ENCODE assay signal across 15 cellular contexts in genomic region chr10:1009947-1010346, GRCh38. TPM values are rescaled to one million over a fixed set of nuclear protein-coding genes. Genes with fewer than 3 reads are reported as not detected.
DNase-seq lines count a peak whose midpoint lies in the region; ATAC-seq, FAIRE-seq and TF ChIP-seq lines count a peak whose summit lies in the region.
"Not testable (repeated sequence)": the region's sequence is repeated elsewhere in the genome, so short reads cannot be mapped to it uniquely, and the experiment has no call there.
"Had no signal": no experiment of that assay in that cellular context is flagged by ENCODE, and none has a peak within 500 bp of the region (broad histone marks: within the 10 kb centered on the region; RNA-seq: fewer than 3 reads in every experiment).

No MANE protein-coding gene starts in this region.

- H3K27ac ChIP-seq in HepG2 (ENCODE audit: extremely low read length, insufficient read depth, low read length), result not testable (repeated sequence)

- not testable (repeated sequence) for H4K20me1 ChIP-seq in HepG2 (ENCODE audit: insufficient read depth, low read length)

- intact Hi-C loops in HepG2 (cut with micrococcal nuclease; ENCODE audit: unreplicated experiment), result not testable (repeated sequence)

- not testable (repeated sequence) for H3K27me3 Mint-ChIP-seq in T-helper 2 cell treated with Interferon-gamma antibody and Interleukin-4, amounts not matched to agents 5 μg/mL and 100 μg/mL, for 36 hours (ENCODE audit: low read depth); activated T-cell treated with anti-CD3 and anti-CD28 coated beads, Interleukin-2, amount 50 U/mL, for 72 hours (ENCODE audit: low read depth); activated naive CD8-positive, alpha-beta T cell treated with anti-CD3 and anti-CD28 coated beads, Interleukin-2, amount 50 U/mL, for 24 hours; stimulated activated naive CD8-positive, alpha-beta T cell treated with anti-CD3 and anti-CD28 coated beads, Interleukin-15, Interleukin-2, amounts not matched to agents 100 ng/mL and 50 ng/mL, for 24 hours

- H3K4me2 ChIP-seq in HepG2 (ENCODE audit: low read depth, low read length), result not testable (repeated sequence)

- not testable (repeated sequence) for TF ChIP-seq POLR2A in GM12891 (IDR thresholded peaks at IDR 0.05; ENCODE audit: low read depth, low read length); HepG2 (IDR thresholded peaks at IDR 0.05; ENCODE audit: insufficient read depth in 1 of 2, low read depth in 2 of 2, low read length in 2 of 2)

- H3K9me3 Mint-ChIP-seq in T-helper 2 cell treated with Interferon-gamma antibody and Interleukin-4, amounts not matched to agents 5 μg/mL and 100 μg/mL, for 36 hours; activated T-cell treated with anti-CD3 and anti-CD28 coated beads, Interleukin-2, amount 50 U/mL, for 72 hours; activated naive CD8-positive, alpha-beta T cell treated with anti-CD3 and anti-CD28 coated beads, Interleukin-2, amount 50 U/mL, for 24 hours; stimulated activated naive CD8-positive, alpha-beta T cell treated with anti-CD3 and anti-CD28 coated beads, Interleukin-15, Interleukin-2, amounts not matched to agents 100 ng/mL and 50 ng/mL, for 24 hours: not testable (repeated sequence)

- WGBS in HepG2 (ENCODE audit: low lambda C conversion rate), result 96% methylated on average over 8 of the region's 8 CpGs

- H3K4me3 Mint-ChIP-seq in T-helper 2 cell treated with Interferon-gamma antibody and Interleukin-4, amounts not matched to agents 5 μg/mL and 100 μg/mL, for 36 hours; activated T-cell treated with anti-CD3 and anti-CD28 coated beads, Interleukin-2, amount 50 U/mL, for 72 hours; activated naive CD8-positive, alpha-beta T cell treated with anti-CD3 and anti-CD28 coated beads, Interleukin-2, amount 50 U/mL, for 24 hours; stimulated activated naive CD8-positive, alpha-beta T cell treated with anti-CD3 and anti-CD28 coated beads, Interleukin-15, Interleukin-2, amounts not matched to agents 100 ng/mL and 50 ng/mL, for 24 hours: not testable (repeated sequence)

- H3K36me3 Mint-ChIP-seq in T-helper 2 cell treated with Interferon-gamma antibody and Interleukin-4, amounts not matched to agents 5 μg/mL and 100 μg/mL, for 36 hours (ENCODE audit: low read depth), result peaks cover 71% of the 10 kb centered on the region
- H3K36me3 Mint-ChIP-seq in activated T-cell treated with anti-CD3 and anti-CD28 coated beads, Interleukin-2, amount 50 U/mL, for 72 hours (ENCODE audit: insufficient read depth in 2 of 2), result peaks cover 22 to 61% of the 10 kb centered on the region in 2 donors
- H3K36me3 Mint-ChIP-seq in activated naive CD8-positive, alpha-beta T cell treated with anti-CD3 and anti-CD28 coated beads, Interleukin-2, amount 50 U/mL, for 24 hours (ENCODE audit: low read depth), result peaks cover 77% of the 10 kb centered on the region
- peaks cover 85% of the 10 kb centered on the region for H3K36me3 Mint-ChIP-seq in stimulated activated naive CD8-positive, alpha-beta T cell treated with anti-CD3 and anti-CD28 coated beads, Interleukin-15, Interleukin-2, amounts not matched to agents 100 ng/mL and 50 ng/mL, for 24 hours (ENCODE audit: low read depth)

- TF ChIP-seq RAD21 in HepG2 (CRISPR knock-in tag; IDR thresholded peaks at IDR 0.05), result not testable (repeated sequence)

- not testable (repeated sequence) for TF ChIP-seq CTCF in HepG2 (CRISPR knock-in tag; IDR thresholded peaks at IDR 0.05)

- not testable (repeated sequence) for BruUV-seq in HepG2 (replicated peaks; lab: Mats Ljungman, UMichigan)

- not testable (repeated sequence) for TF ChIP-seq EP300 in HepG2 (IDR thresholded peaks at IDR 0.05; ENCODE audit: low read depth in 2 of 2, low read length in 2 of 2); HepG2 (CRISPR knock-in tag; IDR thresholded peaks at IDR 0.05; ENCODE audit: borderline replicate concordance)

- not testable (repeated sequence) for H3K79me2 ChIP-seq in HepG2 (ENCODE audit: insufficient read depth, low read length)

- not testable (repeated sequence) for H2AFZ ChIP-seq in HepG2 (ENCODE audit: low read length)

- not testable (repeated sequence) for H3K9me3 ChIP-seq in HepG2 (ENCODE audit: low read length)

- H3K4me3 ChIP-seq in HepG2 (replicated peaks in 1 of 3; ENCODE audit: insufficient read depth in 1 of 3, low read depth in 2 of 3, low read length in 3 of 3), result not testable (repeated sequence)

- POLR2A ChIA-PET in HepG2 (lab: Yijun Ruan, JAX), result not testable (repeated sequence)

- in situ Hi-C loops in HepG2 (cut with HindIII; ENCODE audit: extremely low pct_ligation_motif_present, low pct_unique_long_range_greater_than_20kb), result not testable (repeated sequence)

- H3K9ac ChIP-seq in HepG2 (ENCODE audit: insufficient read depth, low read depth, low read length), result not testable (repeated sequence)

- H3K27me3 ChIP-seq in HepG2 (ENCODE audit: control insufficient read depth in 1 of 2, insufficient read depth in 2 of 2, low read length in 2 of 2), result not testable (repeated sequence)

- peak; percentile 80 to 82 for ATAC-seq in activated T-cell treated with anti-CD3 and anti-CD28 coated beads, Interleukin-2, amount 50 U/mL, for 72 hours (replicated peaks in 1 of 2)
- ATAC-seq in activated naive CD8-positive, alpha-beta T cell treated with anti-CD3 and anti-CD28 coated beads, Interleukin-2, amount 50 U/mL, for 24 hours, result peak; percentile 42
- not testable (repeated sequence) for ATAC-seq in HepG2

- FAIRE-seq in GM12891 (lab: Jason Lieb, UNC); HepG2 (lab: Jason Lieb, UNC): not testable (repeated sequence)

- H3K4me1 Mint-ChIP-seq in T-helper 2 cell treated with Interferon-gamma antibody and Interleukin-4, amounts not matched to agents 5 μg/mL and 100 μg/mL, for 36 hours (ENCODE audit: low read depth), result not testable (repeated sequence)
- peaks cover 22% of the 10 kb centered on the region for H3K4me1 Mint-ChIP-seq in activated T-cell treated with anti-CD3 and anti-CD28 coated beads, Interleukin-2, amount 50 U/mL, for 72 hours (ENCODE audit: low read depth)
- H3K4me1 Mint-ChIP-seq in activated naive CD8-positive, alpha-beta T cell treated with anti-CD3 and anti-CD28 coated beads, Interleukin-2, amount 50 U/mL, for 24 hours, result peaks cover 13% of the 10 kb centered on the region
- peaks cover 16% of the 10 kb centered on the region for H3K4me1 Mint-ChIP-seq in stimulated activated naive CD8-positive, alpha-beta T cell treated with anti-CD3 and anti-CD28 coated beads, Interleukin-15, Interleukin-2, amounts not matched to agents 100 ng/mL and 50 ng/mL, for 24 hours (ENCODE audit: low read depth)

- CTCF ChIA-PET in HepG2 (lab: Yijun Ruan, JAX; ENCODE audit: low intra/inter-chr PET ratio, low total read pairs), result not testable (repeated sequence)

- H3K27ac Mint-ChIP-seq in T-helper 2 cell treated with Interferon-gamma antibody and Interleukin-4, amounts not matched to agents 5 μg/mL and 100 μg/mL, for 36 hours, result peak overlapping the region; percentile 60
- peak overlapping the region; percentile 81 for H3K27ac Mint-ChIP-seq in activated T-cell treated with anti-CD3 and anti-CD28 coated beads, Interleukin-2, amount 50 U/mL, for 72 hours
- H3K27ac Mint-ChIP-seq in activated naive CD8-positive, alpha-beta T cell treated with anti-CD3 and anti-CD28 coated beads, Interleukin-2, amount 50 U/mL, for 24 hours, result peak overlapping the region; percentile 74
- H3K27ac Mint-ChIP-seq in stimulated activated naive CD8-positive, alpha-beta T cell treated with anti-CD3 and anti-CD28 coated beads, Interleukin-15, Interleukin-2, amounts not matched to agents 100 ng/mL and 50 ng/mL, for 24 hours, result peak overlapping the region; percentile 75

- not testable (repeated sequence) for H3K4me1 ChIP-seq in HepG2 (ENCODE audit: insufficient read depth, low read length)

- peaks cover 36 to 90% of the 10 kb centered on the region in 2 experiments for H3K36me3 ChIP-seq in HepG2 (replicated peaks in 1 of 2; ENCODE audit: control insufficient read depth in 1 of 2, insufficient read depth in 2 of 2, low read length in 2 of 2)

- DNase-seq in GM12891 (ENCODE audit: insufficient read length, low spot score); activated T-cell treated with anti-CD3 and anti-CD28 coated beads, Interleukin-2, amount 50 U/mL, for 72 hours; activated naive CD8-positive, alpha-beta T cell treated with anti-CD3 and anti-CD28 coated beads, Interleukin-2, amount 50 U/mL, for 24 hours; HepG2 (ENCODE audit: low spot score): not testable (repeated sequence)
- DNase-seq in T-helper 2 cell treated with Interferon-gamma antibody and Interleukin-4, amounts not matched to agents 5 μg/mL and 100 μg/mL, for 36 hours (ENCODE audit: low spot score), result peak; percentile 27

RNA-seq across cellular contexts. Expression of gene IDI2, which starts 15.7 kb away (rescaled TPM):
- not detected for polyA plus RNA-seq in GM12891 (2012; ENCODE audit: low read depth, missing spikeins)
- not detected for total RNA-seq in activated T-cell treated with anti-CD3 and anti-CD28 coated beads, Interleukin-2, amount 50 U/mL, for 72 hours
- total RNA-seq in HepG2 (2016; rRNA removed; fragmentation: Illumina TruSeq; extraction: Trizol), result not detected in 2 replicates
- not detected in 2 replicates for total RNA-seq in HepG2 (2016; cell fraction: cytosol; rRNA removed; fragmentation: Illumina TruSeq; extraction: Trizol; ENCODE audit: low read depth)
- not detected in 2 replicates for total RNA-seq in HepG2 (2016; cell fraction: insoluble cytoplasmic fraction; rRNA removed; fragmentation: Illumina TruSeq; extraction: Trizol)
- total RNA-seq in HepG2 (2016; cell fraction: membrane; rRNA removed; fragmentation: Illumina TruSeq; extraction: Trizol), result not detected in 2 replicates
- not detected in 2 replicates for total RNA-seq in HepG2 (2016; cell fraction: nucleus; rRNA removed; fragmentation: Illumina TruSeq; extraction: Trizol)
- polyA plus RNA-seq in HepG2 (2011; rRNA removed), result not detected in 2 replicates
- not detected in 2 replicates for polyA plus RNA-seq in HepG2 (2011; cell fraction: cytosol; rRNA removed)
- not detected in 2 replicates for polyA plus RNA-seq in HepG2 (2011; cell fraction: nucleus; rRNA removed)
- not detected in 2 replicates for polyA plus RNA-seq in HepG2 (2012)
- not detected in 2 replicates for polyA plus RNA-seq in HepG2 (2016; cell fraction: cytosol; fragmentation: Illumina TruSeq; extraction: Trizol; ENCODE audit: low read depth)
- polyA plus RNA-seq in HepG2 (2016; cell fraction: insoluble cytoplasmic fraction; fragmentation: Illumina TruSeq; extraction: Trizol; ENCODE audit: low read depth), result not detected in 2 replicates
- polyA plus RNA-seq in HepG2 (2016; cell fraction: membrane; fragmentation: Illumina TruSeq; extraction: Trizol; ENCODE audit: low read depth), result not detected in 2 replicates
- not detected in 2 replicates for polyA plus RNA-seq in HepG2 (2016; cell fraction: nucleus; fragmentation: Illumina TruSeq; extraction: Trizol; ENCODE audit: insufficient read depth, low read depth)
- not detected in 2 replicates for polyA minus RNA-seq in HepG2 (2011; rRNA and poly(A)+ RNA removed; ENCODE audit: low replicate concordance)
- polyA minus RNA-seq in HepG2 (2011; cell fraction: cytosol; rRNA and poly(A)+ RNA removed), result not detected in 2 replicates
- polyA minus RNA-seq in HepG2 (2011; cell fraction: nucleus; rRNA and poly(A)+ RNA removed), result not detected in 2 replicates
- total RNA-seq: A172, GM23248, H7, HFFc6, HT1080, LHCN-M2, MCF 10A, OCI-LY7 had no signal
- polyA plus RNA-seq: BJ, GM23248 had no signal

RNA-seq across cellular contexts. Expression of gene GTPBP4, which starts 21.7 kb away (rescaled TPM):
- 42.0 TPM for polyA plus RNA-seq in GM12891 (2012; ENCODE audit: low read depth, missing spikeins)
- total RNA-seq in activated T-cell treated with anti-CD3 and anti-CD28 coated beads, Interleukin-2, amount 50 U/mL, for 72 hours, result 10 to 100 TPM; 76.9 to 78.1 TPM
- total RNA-seq in HepG2 (2016; rRNA removed; fragmentation: Illumina TruSeq; extraction: Trizol), result 85.5 and 101 TPM in 2 replicates
- total RNA-seq in HepG2 (2016; cell fraction: cytosol; rRNA removed; fragmentation: Illumina TruSeq; extraction: Trizol; ENCODE audit: low read depth), result 9.2 and 10.8 TPM in 2 replicates
- total RNA-seq in HepG2 (2016; cell fraction: insoluble cytoplasmic fraction; rRNA removed; fragmentation: Illumina TruSeq; extraction: Trizol), result 73.1 and 98.3 TPM in 2 replicates
- total RNA-seq in HepG2 (2016; cell fraction: membrane; rRNA removed; fragmentation: Illumina TruSeq; extraction: Trizol), result 17.2 and 23.2 TPM in 2 replicates
- total RNA-seq in HepG2 (2016; cell fraction: nucleus; rRNA removed; fragmentation: Illumina TruSeq; extraction: Trizol), result 61.0 and 70.2 TPM in 2 replicates
- polyA plus RNA-seq in HepG2 (2011; rRNA removed), result 20.1 and 24.1 TPM in 2 replicates
- polyA plus RNA-seq in HepG2 (2011; cell fraction: cytosol; rRNA removed), result 9.2 and 11.6 TPM in 2 replicates
- polyA plus RNA-seq in HepG2 (2011; cell fraction: nucleus; rRNA removed), result 31.1 and 31.6 TPM in 2 replicates
- polyA plus RNA-seq in HepG2 (2012), result 37.7 and 40.3 TPM in 2 replicates
- polyA plus RNA-seq in HepG2 (2016; cell fraction: cytosol; fragmentation: Illumina TruSeq; extraction: Trizol; ENCODE audit: low read depth), result 3.6 and 4.3 TPM in 2 replicates
- 116 and 119 TPM in 2 replicates for polyA plus RNA-seq in HepG2 (2016; cell fraction: insoluble cytoplasmic fraction; fragmentation: Illumina TruSeq; extraction: Trizol; ENCODE audit: low read depth)
- 8.8 and 12.3 TPM in 2 replicates for polyA plus RNA-seq in HepG2 (2016; cell fraction: membrane; fragmentation: Illumina TruSeq; extraction: Trizol; ENCODE audit: low read depth)
- 109 and 116 TPM in 2 replicates for polyA plus RNA-seq in HepG2 (2016; cell fraction: nucleus; fragmentation: Illumina TruSeq; extraction: Trizol; ENCODE audit: insufficient read depth, low read depth)
- 35.4 and 59.3 TPM in 2 replicates for polyA minus RNA-seq in HepG2 (2011; rRNA and poly(A)+ RNA removed; ENCODE audit: low replicate concordance)
- polyA minus RNA-seq in HepG2 (2011; cell fraction: cytosol; rRNA and poly(A)+ RNA removed), result 14.2 and 15.8 TPM in 2 replicates
- 62.8 and 65.3 TPM in 2 replicates for polyA minus RNA-seq in HepG2 (2011; cell fraction: nucleus; rRNA and poly(A)+ RNA removed)

RNA-seq across cellular contexts. Expression of gene IDI1, which starts 39.0 kb away (rescaled TPM):
- 76.3 TPM for polyA plus RNA-seq in GM12891 (2012; ENCODE audit: low read depth, missing spikeins)
- total RNA-seq in activated T-cell treated with anti-CD3 and anti-CD28 coated beads, Interleukin-2, amount 50 U/mL, for 72 hours, result 10 to 100 TPM; 37.4 to 46.7 TPM
- total RNA-seq in HepG2 (2016; rRNA removed; fragmentation: Illumina TruSeq; extraction: Trizol), result 145 and 247 TPM in 2 replicates
- 30.6 and 36.4 TPM in 2 replicates for total RNA-seq in HepG2 (2016; cell fraction: cytosol; rRNA removed; fragmentation: Illumina TruSeq; extraction: Trizol; ENCODE audit: low read depth)
- total RNA-seq in HepG2 (2016; cell fraction: insoluble cytoplasmic fraction; rRNA removed; fragmentation: Illumina TruSeq; extraction: Trizol), result 151 and 249 TPM in 2 replicates
- 51.4 and 56.7 TPM in 2 replicates for total RNA-seq in HepG2 (2016; cell fraction: membrane; rRNA removed; fragmentation: Illumina TruSeq; extraction: Trizol)
- 95.7 and 98.8 TPM in 2 replicates for total RNA-seq in HepG2 (2016; cell fraction: nucleus; rRNA removed; fragmentation: Illumina TruSeq; extraction: Trizol)
- polyA plus RNA-seq in HepG2 (2011; rRNA removed), result 44.4 and 56.6 TPM in 2 replicates
- 17.6 and 37.3 TPM in 2 replicates for polyA plus RNA-seq in HepG2 (2011; cell fraction: cytosol; rRNA removed)
- polyA plus RNA-seq in HepG2 (2011; cell fraction: nucleus; rRNA removed), result 43.0 and 68.2 TPM in 2 replicates
- polyA plus RNA-seq in HepG2 (2012), result 95.0 and 101 TPM in 2 replicates
- polyA plus RNA-seq in HepG2 (2016; cell fraction: cytosol; fragmentation: Illumina TruSeq; extraction: Trizol; ENCODE audit: low read depth), result 11.6 and 13.1 TPM in 2 replicates
- 253 and 286 TPM in 2 replicates for polyA plus RNA-seq in HepG2 (2016; cell fraction: insoluble cytoplasmic fraction; fragmentation: Illumina TruSeq; extraction: Trizol; ENCODE audit: low read depth)
- 34.8 and 35.9 TPM in 2 replicates for polyA plus RNA-seq in HepG2 (2016; cell fraction: membrane; fragmentation: Illumina TruSeq; extraction: Trizol; ENCODE audit: low read depth)
- polyA plus RNA-seq in HepG2 (2016; cell fraction: nucleus; fragmentation: Illumina TruSeq; extraction: Trizol; ENCODE audit: insufficient read depth, low read depth), result 142 and 155 TPM in 2 replicates
- polyA minus RNA-seq in HepG2 (2011; rRNA and poly(A)+ RNA removed; ENCODE audit: low replicate concordance), result 13.6 and 22.4 TPM in 2 replicates
- polyA minus RNA-seq in HepG2 (2011; cell fraction: cytosol; rRNA and poly(A)+ RNA removed), result 13.5 and 22.8 TPM in 2 replicates
- polyA minus RNA-seq in HepG2 (2011; cell fraction: nucleus; rRNA and poly(A)+ RNA removed), result 43.5 and 60.7 TPM in 2 replicates

RNA-seq across cellular contexts. Expression of gene WDR37, which starts 46.2 kb away (rescaled TPM):
- 4.0 TPM for polyA plus RNA-seq in GM12891 (2012; ENCODE audit: low read depth, missing spikeins)
- total RNA-seq in activated T-cell treated with anti-CD3 and anti-CD28 coated beads, Interleukin-2, amount 50 U/mL, for 72 hours, result 10 to 100 TPM; 18.1 to 18.7 TPM
- 5.4 and 5.9 TPM in 2 replicates for total RNA-seq in HepG2 (2016; rRNA removed; fragmentation: Illumina TruSeq; extraction: Trizol)
- total RNA-seq in HepG2 (2016; cell fraction: cytosol; rRNA removed; fragmentation: Illumina TruSeq; extraction: Trizol; ENCODE audit: low read depth), result 14.4 and 16.4 TPM in 2 replicates
- total RNA-seq in HepG2 (2016; cell fraction: insoluble cytoplasmic fraction; rRNA removed; fragmentation: Illumina TruSeq; extraction: Trizol), result 4.7 and 6.1 TPM in 2 replicates
- 8.1 and 8.5 TPM in 2 replicates for total RNA-seq in HepG2 (2016; cell fraction: membrane; rRNA removed; fragmentation: Illumina TruSeq; extraction: Trizol)
- total RNA-seq in HepG2 (2016; cell fraction: nucleus; rRNA removed; fragmentation: Illumina TruSeq; extraction: Trizol), result 7.7 and 7.8 TPM in 2 replicates
- 7.5 and 8.6 TPM in 2 replicates for polyA plus RNA-seq in HepG2 (2011; rRNA removed)
- 5.3 TPM in 2 replicates for polyA plus RNA-seq in HepG2 (2011; cell fraction: cytosol; rRNA removed)
- 19.8 and 22.5 TPM in 2 replicates for polyA plus RNA-seq in HepG2 (2011; cell fraction: nucleus; rRNA removed)
- polyA plus RNA-seq in HepG2 (2012), result 6.1 and 6.9 TPM in 2 replicates
- polyA plus RNA-seq in HepG2 (2016; cell fraction: cytosol; fragmentation: Illumina TruSeq; extraction: Trizol; ENCODE audit: low read depth), result 0.37 and 0.41 TPM in 2 replicates
- 4.6 and 5.8 TPM in 2 replicates for polyA plus RNA-seq in HepG2 (2016; cell fraction: insoluble cytoplasmic fraction; fragmentation: Illumina TruSeq; extraction: Trizol; ENCODE audit: low read depth)
- polyA plus RNA-seq in HepG2 (2016; cell fraction: membrane; fragmentation: Illumina TruSeq; extraction: Trizol; ENCODE audit: low read depth), result 1.1 and 1.2 TPM in 2 replicates
- 16.0 TPM in 2 replicates for polyA plus RNA-seq in HepG2 (2016; cell fraction: nucleus; fragmentation: Illumina TruSeq; extraction: Trizol; ENCODE audit: insufficient read depth, low read depth)
- polyA minus RNA-seq in HepG2 (2011; rRNA and poly(A)+ RNA removed; ENCODE audit: low replicate concordance), result 39.9 and 41.7 TPM in 2 replicates
- 7.3 and 13.4 TPM in 2 replicates for polyA minus RNA-seq in HepG2 (2011; cell fraction: cytosol; rRNA and poly(A)+ RNA removed)
- polyA minus RNA-seq in HepG2 (2011; cell fraction: nucleus; rRNA and poly(A)+ RNA removed), result 16.2 and 17.1 TPM in 2 replicates
